Comparison of ENCODE assay signal across 27 cellular contexts in genomic region chr5:115666023-115666422, GRCh38. TPM values are rescaled to one million over a fixed set of nuclear protein-coding genes. Genes with fewer than 3 reads are reported as not detected.
DNase-seq lines count a peak whose midpoint lies in the region; ATAC-seq, FAIRE-seq and TF ChIP-seq lines count a peak whose summit lies in the region.
"Had no signal": no experiment of that assay in that cellular context is flagged by ENCODE, and none has a peak within 500 bp of the region (broad histone marks: within the 10 kb centered on the region; RNA-seq: fewer than 3 reads in every experiment).

No MANE protein-coding gene starts in this region.

- intact Hi-C loops in thyroid gland (cut with DNase I) = no loop called here

- WGBS in thyroid gland, 2 donors = 46 to 100% methylated on average over 2 of the region's 2 CpGs

- TF ChIP-seq POLR2A in thyroid gland (IDR thresholded peaks at IDR 0.05) = no peak

- peaks cover 10% of the 10 kb centered on the region for H3K27me3 Mint-ChIP-seq in T-helper 17 cell

- H3K4me3 ChIP-seq in bronchial epithelial cell (ENCODE audit: low read depth, low read length) = no peak overlapping the region
- H3K4me3 ChIP-seq in fibroblast of the aortic adventitia (ENCODE audit: low read depth, low read length) = no peak overlapping the region
- no peak overlapping the region for H3K4me3 ChIP-seq in thyroid gland (replicated peaks in 1 of 3)
- H3K4me3 ChIP-seq: GM23248, SK-N-MC had no signal

- no peaks in the 10 kb centered on the region for H3K27me3 ChIP-seq in bronchial epithelial cell (ENCODE audit: control insufficient read depth, insufficient read depth, low read length)
- no peaks in the 10 kb centered on the region for H3K27me3 ChIP-seq in thyroid gland
- H3K27me3 ChIP-seq: BE2C had no signal

- H3K36me3 ChIP-seq in bronchial epithelial cell (ENCODE audit: control insufficient read depth, insufficient read depth, low read length) (no peaks in the 10 kb centered on the region), thyroid gland (no peaks in the 10 kb centered on the region)
- H3K36me3 ChIP-seq: BE2C had no signal

- FAIRE-seq in bronchial epithelial cell (lab: Jason Lieb, UNC) = no peak

- TF ChIP-seq CTCF in bronchial epithelial cell (IDR thresholded peaks at IDR 0.05; ENCODE audit: insufficient read depth, low read length, severe bottlenecking) (no peak), fibroblast of the aortic adventitia (IDR thresholded peaks at IDR 0.05; ENCODE audit: insufficient read depth, low read length) (no peak), thyroid gland (IDR thresholded peaks at IDR 0.05) (no peak)

- no peaks in the 10 kb centered on the region for H3K36me3 Mint-ChIP-seq in T-helper 17 cell (ENCODE audit: low read depth)
- H3K36me3 Mint-ChIP-seq: CD14-positive monocyte had no signal

- H3K27ac Mint-ChIP-seq in T-helper 17 cell = no peak overlapping the region
- H3K27ac Mint-ChIP-seq: CD14-positive monocyte; CD8-positive, alpha-beta memory T cell; H9 had no signal

- no peak overlapping the region for H3K4me3 Mint-ChIP-seq in T-helper 17 cell
- H3K4me3 Mint-ChIP-seq: CD14-positive monocyte; CD8-positive, alpha-beta memory T cell; H9 had no signal

- ATAC-seq in GM18498 (IDR thresholded peaks at IDR 0.05; ENCODE audit: unreplicated experiment) (no peak), T-helper 17 cell (no peak)

- H3K4me1 ChIP-seq in thyroid gland = peaks cover 0 to under 1% of the 10 kb centered on the region in 2 donors
- H3K4me1 ChIP-seq: BE2C had no signal

- H3K4me1 Mint-ChIP-seq in T-helper 17 cell = no peaks in the 10 kb centered on the region
- H3K4me1 Mint-ChIP-seq: CD14-positive monocyte; CD8-positive, alpha-beta memory T cell had no signal

- no peak overlapping the region for H3K27ac ChIP-seq in thyroid gland
- H3K27ac ChIP-seq: GM23248, SK-N-MC had no signal

- DNase-seq in EH (ENCODE audit: low read depth) = peak; percentile 34
- DNase-seq in HT1080 (ENCODE audit: low read depth) = peak; percentile 16
- peak; percentile 70 for DNase-seq in bronchial epithelial cell (ENCODE audit: low read depth)
- peak; percentile 13 for DNase-seq in fibroblast of the aortic adventitia (ENCODE audit: low read depth)
- DNase-seq in T-helper 17 cell = no peak
- no peak for DNase-seq in NCI-H2227 treated with DMSO at 0.1 percent for 48 hours (lab: John Stamatoyannopoulos, UW)
- DNase-seq in thyroid gland = no peak
- DNase-seq: 8988T; ACHN; BE2C; CD8-positive, alpha-beta memory T cell; DMS 273 treated with DMSO at 0.1 percent for 48 hours; DMS79; GM23248; H9; KBM-7; MM.1S; NCI-H1048; NCI-H1417; NCI-H1694; NCI-H2029 treated with DMSO at 0.1 percent for 48 hours; NCI-H510A; NCI-H69; SIG-M5 had no signal

- H3K9me3 ChIP-seq in T-helper 17 cell (ENCODE audit: control insufficient read depth, low read length, poor library complexity, severe bottlenecking) (no peaks in the 10 kb centered on the region), thyroid gland (no peaks in the 10 kb centered on the region)
- H3K9me3 ChIP-seq: BE2C had no signal

RNA-seq across cellular contexts. Expression of gene TMED7, which starts 40.2 kb away (rescaled TPM):
- total RNA-seq in HT1080 (2014; rRNA removed; shearing (Covaris generic)) = 180 and 288 TPM in 2 replicates
- 155 and 176 TPM in 2 replicates for polyA plus RNA-seq in HT1080 (2015; cell fraction: cytosol; rRNA removed)
- 141 and 153 TPM in 2 replicates for polyA plus RNA-seq in HT1080 (2015; cell fraction: nucleus; rRNA removed)
- 68.9 and 102 TPM in 2 replicates for total RNA-seq in bronchial epithelial cell
- 30.5 and 181 TPM in 2 replicates for total RNA-seq in fibroblast of the aortic adventitia (ENCODE audit: low replicate concordance)
- total RNA-seq in T-helper 17 cell = 10 to 100 TPM; 49.0 to 53.7 TPM
- 100 to 1,000 TPM; 137 to 198 (median 168) TPM for total RNA-seq in thyroid gland

Comparison
In these comparisons a context has a peak if more than half of its experiments do, and no peak if none do; other contexts are left out.
1. DNase-seq: peak in EH (single experiment), HT1080 (single experiment), bronchial epithelial cell (single experiment) and fibroblast of the aortic adventitia (single experiment); none in T-helper 17 cell (0 of 3), NCI-H2227 treated with DMSO at 0.1 percent for 48 hours (single experiment) and thyroid gland (0 of 2).